11 cellular contexts compared by ENCODE assay signal in genomic region chr11:73596547-73596946, GRCh38. TPM values are rescaled to one million over a fixed set of nuclear protein-coding genes. Genes with fewer than 3 reads are reported as not detected.
A peak's percentile ranks its signal among the peaks of the same experiment; 100 is the strongest.
DNase-seq lines count a peak whose midpoint lies in the region; FAIRE-seq and TF ChIP-seq lines count a peak whose summit lies in the region.
"Had no signal": no experiment of that assay in that cellular context is flagged by ENCODE, and none has a peak within 500 bp of the region (broad histone marks: within the 10 kb centered on the region; RNA-seq: fewer than 3 reads in every experiment).

No MANE protein-coding gene starts in this region.

- H3K4me3 ChIP-seq in SK-N-MC (peak overlapping the region; percentile 84), epithelial cell of esophagus (ENCODE audit: low read length) (peak overlapping the region; percentile 75), skeletal muscle tissue (ENCODE audit: low read length in 3 of 3) (peak overlapping the region; percentile 85 to 98 (median 98))

- H3K27me3 ChIP-seq in skeletal muscle tissue (ENCODE audit: control insufficient read depth in 3 of 3, insufficient read depth in 3 of 3, low read length in 3 of 3) = no peaks in the 10 kb centered on the region

- H3K4me1 ChIP-seq in skeletal muscle tissue (ENCODE audit: control insufficient read depth in 3 of 3, insufficient read depth in 3 of 3, low read length in 3 of 3) = peaks cover 14 to 15% (median 14%) of the 10 kb centered on the region in 3 donors

- no peak for TF ChIP-seq CTCF in epithelial cell of esophagus (IDR thresholded peaks at IDR 0.05; ENCODE audit: insufficient read depth, low read depth, low read length, missing control alignments)

- H3K27ac ChIP-seq in SK-N-MC (0 out of 2 replicates have a peak overlapping the region, but pooled peaks have one; percentile 15), skeletal muscle tissue (ENCODE audit: low read depth, low read length) (no peak overlapping the region)

- FAIRE-seq in GM12891 (lab: Jason Lieb, UNC) = no peak
- FAIRE-seq: GM19239, kidney had no signal

- peak overlapping the region; percentile 96 for H3K4me3 Mint-ChIP-seq in T-helper 1 cell treated with Interleukin-12 subunit alpha and Interleukin-12 subunit beta and Interleukin-4 antibody, amounts not matched to agents 30 μg/mL and 1 μg/mL, for 36 hours

- no peaks in the 10 kb centered on the region for H3K27me3 Mint-ChIP-seq in T-helper 1 cell treated with Interleukin-12 subunit alpha and Interleukin-12 subunit beta and Interleukin-4 antibody, amounts not matched to agents 30 μg/mL and 1 μg/mL, for 36 hours (ENCODE audit: low read depth)

- H3K9me3 ChIP-seq in SK-N-MC (ENCODE audit: low read depth, low read length) (no peaks in the 10 kb centered on the region), skeletal muscle tissue (ENCODE audit: control insufficient read depth in 3 of 3, low read length in 3 of 3) (no peaks in the 10 kb centered on the region)

- H3K4me1 Mint-ChIP-seq in T-helper 1 cell treated with Interleukin-12 subunit alpha and Interleukin-12 subunit beta and Interleukin-4 antibody, amounts not matched to agents 30 μg/mL and 1 μg/mL, for 36 hours (ENCODE audit: low read depth) = peaks cover 34% of the 10 kb centered on the region

- H3K36me3 ChIP-seq in SK-N-MC (ENCODE audit: insufficient read depth, low read length) (no peaks in the 10 kb centered on the region), skeletal muscle tissue (ENCODE audit: control insufficient read depth in 3 of 3, insufficient read depth in 3 of 3, low read length in 3 of 3) (no peaks in the 10 kb centered on the region)

- DNase-seq in T-helper 1 cell (no peak), SK-N-MC (ENCODE audit: low read depth, low spot score) (no peak), epithelial cell of esophagus (ENCODE audit: low read depth) (no peak), NCI-H748 (lab: John Stamatoyannopoulos, UW; ENCODE audit: unreplicated experiment) (no peak), NCI-H2107 treated with DMSO at 0.1 percent for 48 hours (lab: John Stamatoyannopoulos, UW; ENCODE audit: unreplicated experiment) (no peak), GM12891 (ENCODE audit: insufficient read length, low spot score) (no peak)
- DNase-seq: activated gamma-delta T cell, kidney had no signal

- peaks cover 11% of the 10 kb centered on the region for H3K36me3 Mint-ChIP-seq in T-helper 1 cell treated with Interleukin-12 subunit alpha and Interleukin-12 subunit beta and Interleukin-4 antibody, amounts not matched to agents 30 μg/mL and 1 μg/mL, for 36 hours (ENCODE audit: low read depth)

- H3K9ac ChIP-seq in SK-N-MC (ENCODE audit: insufficient read length) = no peak overlapping the region
- no peak overlapping the region for H3K9ac ChIP-seq in skeletal muscle tissue (ENCODE audit: low read depth in 1 of 3, low read length in 3 of 3)

- H3K27ac Mint-ChIP-seq in T-helper 1 cell treated with Interleukin-12 subunit alpha and Interleukin-12 subunit beta and Interleukin-4 antibody, amounts not matched to agents 30 μg/mL and 1 μg/mL, for 36 hours = peak overlapping the region; percentile 89

- no peak for TF ChIP-seq POLR2A in GM12891 (IDR thresholded peaks at IDR 0.05; ENCODE audit: low read depth, low read length)

- H3K9me3 Mint-ChIP-seq in T-helper 1 cell treated with Interleukin-12 subunit alpha and Interleukin-12 subunit beta and Interleukin-4 antibody, amounts not matched to agents 30 μg/mL and 1 μg/mL, for 36 hours = no peaks in the 10 kb centered on the region

TF ChIP-seq in GM12891, 5 proteins besides CTCF, POLR2A, EP300 and RAD21:
- TF ChIP-seq TAF1 (IDR thresholded peaks at IDR 0.05; ENCODE audit: low read depth, low read length) = no peak
- no peak for TF ChIP-seq PAX5 (IDR thresholded peaks at IDR 0.05; ENCODE audit: insufficient read depth, low read length, severe bottlenecking)
- TF ChIP-seq POU2F2 (IDR thresholded peaks at IDR 0.05; ENCODE audit: low read depth, low read length) = no peak
- no peak for TF ChIP-seq POLR2AphosphoS5 (IDR thresholded peaks at IDR 0.05; ENCODE audit: low read depth, low read length)
- no peak for TF ChIP-seq SPI1 (IDR thresholded peaks at IDR 0.05; ENCODE audit: low read depth, low read length)

RNA-seq across cellular contexts. Expression of gene FAM168A, which starts 1.4 kb away (rescaled TPM):
- total RNA-seq in skeletal muscle tissue = 13.0 TPM
- polyA plus RNA-seq in GM12891 (2012; ENCODE audit: low read depth, missing spikeins) = 12.9 TPM

RNA-seq across cellular contexts. Expression of gene PLEKHB1, which starts 49.8 kb away (rescaled TPM):
- 1.0 TPM for total RNA-seq in skeletal muscle tissue
- polyA plus RNA-seq in GM12891 (2012; ENCODE audit: low read depth, missing spikeins) = 1.2 TPM
